ENCODE assay signal across 1 cellular context in the genomic region with DNA sequence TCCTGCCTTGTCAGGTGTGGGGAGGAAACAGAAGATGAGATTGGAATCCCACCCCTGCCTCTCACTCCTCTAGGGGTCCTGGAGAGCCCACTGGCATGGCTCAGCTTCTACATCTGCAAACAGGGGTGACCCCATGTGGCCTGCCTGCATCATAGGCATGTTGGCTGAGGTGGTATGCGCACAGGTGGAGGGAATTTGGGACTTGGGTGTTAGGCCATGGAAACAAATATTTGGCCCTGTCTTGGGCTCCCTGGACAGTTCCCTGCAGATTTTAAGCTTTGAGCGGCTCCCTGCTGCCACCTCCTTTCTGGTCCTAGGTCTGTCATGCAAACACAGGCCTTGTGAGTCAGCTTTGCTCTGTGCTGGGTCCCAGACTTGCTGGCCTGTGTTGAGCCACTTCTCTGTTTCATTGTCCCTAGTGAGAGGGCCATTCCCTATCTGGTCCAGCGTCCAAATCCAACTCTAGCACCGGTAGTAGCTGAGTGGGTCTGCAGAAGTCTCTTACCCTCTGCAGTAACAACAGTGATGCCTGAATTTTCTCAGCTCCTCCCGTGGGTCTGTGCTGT.
TF ChIP-seq lines count a peak whose summit lies in the region.

No MANE protein-coding gene starts in this region.

TF ChIP-seq in HepG2, 621 proteins besides CTCF, POLR2A, EP300 and RAD21:
- TF ChIP-seq KDM2A (CRISPR knock-in tag; IDR thresholded peaks at IDR 0.05; ENCODE audit: borderline replicate concordance, low read depth) (0 out of 2 replicates have a peak, but pooled peaks have one; percentile 17), SP4 (CRISPR knock-in tag; IDR thresholded peaks at IDR 0.05) (no peak), ZKSCAN8 (CRISPR knock-in tag; IDR thresholded peaks at IDR 0.05; ENCODE audit: borderline replicate concordance) (no peak), KDM5A (IDR thresholded peaks at IDR 0.05; ENCODE audit: borderline replicate concordance, low read length) (no peak), MEIS2 (CRISPR knock-in tag; IDR thresholded peaks at IDR 0.05) (no peak), SIN3A (IDR thresholded peaks at IDR 0.05; ENCODE audit: borderline replicate concordance, low read depth, low read length) (no peak), ZNF577 (CRISPR knock-in tag; IDR thresholded peaks at IDR 0.05; ENCODE audit: borderline replicate concordance, low read depth) (no peak), ZMYM2 (CRISPR knock-in tag; IDR thresholded peaks at IDR 0.05) (no peak), ZNF382 (CRISPR knock-in tag; IDR thresholded peaks at IDR 0.05; ENCODE audit: borderline replicate concordance) (no peak), HMGA1 (CRISPR knock-in tag; conservative IDR thresholded peaks at IDR 0.05) (no peak), TARDBP (CRISPR knock-in tag; IDR thresholded peaks at IDR 0.05) (0 out of 2 replicates have a peak, but pooled peaks have one; percentile 7), ARNT (IDR thresholded peaks at IDR 0.05) (no peak)
- TF ChIP-seq, protein P1, sequence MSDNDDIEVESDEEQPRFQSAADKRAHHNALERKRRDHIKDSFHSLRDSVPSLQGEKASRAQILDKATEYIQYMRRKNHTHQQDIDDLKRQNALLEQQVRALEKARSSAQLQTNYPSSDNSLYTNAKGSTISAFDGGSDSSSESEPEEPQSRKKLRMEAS (IDR thresholded peaks at IDR 0.05): 0 out of 2 replicates have a peak, but pooled peaks have one; percentile 25
- TF ChIP-seq, protein P2, sequence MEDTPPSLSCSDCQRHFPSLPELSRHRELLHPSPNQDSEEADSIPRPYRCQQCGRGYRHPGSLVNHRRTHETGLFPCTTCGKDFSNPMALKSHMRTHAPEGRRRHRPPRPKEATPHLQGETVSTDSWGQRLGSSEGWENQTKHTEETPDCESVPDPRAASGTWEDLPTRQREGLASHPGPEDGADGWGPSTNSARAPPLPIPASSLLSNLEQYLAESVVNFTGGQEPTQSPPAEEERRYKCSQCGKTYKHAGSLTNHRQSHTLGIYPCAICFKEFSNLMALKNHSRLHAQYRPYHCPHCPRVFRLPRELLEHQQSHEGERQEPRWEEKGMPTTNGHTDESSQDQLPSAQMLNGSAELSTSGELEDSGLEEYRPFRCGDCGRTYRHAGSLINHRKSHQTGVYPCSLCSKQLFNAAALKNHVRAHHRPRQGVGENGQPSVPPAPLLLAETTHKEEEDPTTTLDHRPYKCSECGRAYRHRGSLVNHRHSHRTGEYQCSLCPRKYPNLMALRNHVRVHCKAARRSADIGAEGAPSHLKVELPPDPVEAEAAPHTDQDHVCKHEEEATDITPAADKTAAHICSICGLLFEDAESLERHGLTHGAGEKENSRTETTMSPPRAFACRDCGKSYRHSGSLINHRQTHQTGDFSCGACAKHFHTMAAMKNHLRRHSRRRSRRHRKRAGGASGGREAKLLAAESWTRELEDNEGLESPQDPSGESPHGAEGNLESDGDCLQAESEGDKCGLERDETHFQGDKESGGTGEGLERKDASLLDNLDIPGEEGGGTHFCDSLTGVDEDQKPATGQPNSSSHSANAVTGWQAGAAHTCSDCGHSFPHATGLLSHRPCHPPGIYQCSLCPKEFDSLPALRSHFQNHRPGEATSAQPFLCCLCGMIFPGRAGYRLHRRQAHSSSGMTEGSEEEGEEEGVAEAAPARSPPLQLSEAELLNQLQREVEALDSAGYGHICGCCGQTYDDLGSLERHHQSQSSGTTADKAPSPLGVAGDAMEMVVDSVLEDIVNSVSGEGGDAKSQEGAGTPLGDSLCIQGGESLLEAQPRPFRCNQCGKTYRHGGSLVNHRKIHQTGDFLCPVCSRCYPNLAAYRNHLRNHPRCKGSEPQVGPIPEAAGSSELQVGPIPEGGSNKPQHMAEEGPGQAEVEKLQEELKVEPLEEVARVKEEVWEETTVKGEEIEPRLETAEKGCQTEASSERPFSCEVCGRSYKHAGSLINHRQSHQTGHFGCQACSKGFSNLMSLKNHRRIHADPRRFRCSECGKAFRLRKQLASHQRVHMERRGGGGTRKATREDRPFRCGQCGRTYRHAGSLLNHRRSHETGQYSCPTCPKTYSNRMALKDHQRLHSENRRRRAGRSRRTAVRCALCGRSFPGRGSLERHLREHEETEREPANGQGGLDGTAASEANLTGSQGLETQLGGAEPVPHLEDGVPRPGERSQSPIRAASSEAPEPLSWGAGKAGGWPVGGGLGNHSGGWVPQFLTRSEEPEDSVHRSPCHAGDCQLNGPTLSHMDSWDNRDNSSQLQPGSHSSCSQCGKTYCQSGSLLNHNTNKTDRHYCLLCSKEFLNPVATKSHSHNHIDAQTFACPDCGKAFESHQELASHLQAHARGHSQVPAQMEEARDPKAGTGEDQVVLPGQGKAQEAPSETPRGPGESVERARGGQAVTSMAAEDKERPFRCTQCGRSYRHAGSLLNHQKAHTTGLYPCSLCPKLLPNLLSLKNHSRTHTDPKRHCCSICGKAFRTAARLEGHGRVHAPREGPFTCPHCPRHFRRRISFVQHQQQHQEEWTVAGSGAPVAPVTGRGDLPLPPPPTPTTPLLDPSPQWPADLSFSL (CRISPR knock-in tag; IDR thresholded peaks at IDR 0.05): no peak
- TF ChIP-seq, protein P3, sequence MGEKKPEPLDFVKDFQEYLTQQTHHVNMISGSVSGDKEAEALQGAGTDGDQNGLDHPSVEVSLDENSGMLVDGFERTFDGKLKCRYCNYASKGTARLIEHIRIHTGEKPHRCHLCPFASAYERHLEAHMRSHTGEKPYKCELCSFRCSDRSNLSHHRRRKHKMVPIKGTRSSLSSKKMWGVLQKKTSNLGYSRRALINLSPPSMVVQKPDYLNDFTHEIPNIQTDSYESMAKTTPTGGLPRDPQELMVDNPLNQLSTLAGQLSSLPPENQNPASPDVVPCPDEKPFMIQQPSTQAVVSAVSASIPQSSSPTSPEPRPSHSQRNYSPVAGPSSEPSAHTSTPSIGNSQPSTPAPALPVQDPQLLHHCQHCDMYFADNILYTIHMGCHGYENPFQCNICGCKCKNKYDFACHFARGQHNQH (CRISPR knock-in tag; IDR thresholded peaks at IDR 0.05): 0 out of 2 replicates have a peak, but pooled peaks have one; percentile 34
- TF ChIP-seq, protein P4, sequence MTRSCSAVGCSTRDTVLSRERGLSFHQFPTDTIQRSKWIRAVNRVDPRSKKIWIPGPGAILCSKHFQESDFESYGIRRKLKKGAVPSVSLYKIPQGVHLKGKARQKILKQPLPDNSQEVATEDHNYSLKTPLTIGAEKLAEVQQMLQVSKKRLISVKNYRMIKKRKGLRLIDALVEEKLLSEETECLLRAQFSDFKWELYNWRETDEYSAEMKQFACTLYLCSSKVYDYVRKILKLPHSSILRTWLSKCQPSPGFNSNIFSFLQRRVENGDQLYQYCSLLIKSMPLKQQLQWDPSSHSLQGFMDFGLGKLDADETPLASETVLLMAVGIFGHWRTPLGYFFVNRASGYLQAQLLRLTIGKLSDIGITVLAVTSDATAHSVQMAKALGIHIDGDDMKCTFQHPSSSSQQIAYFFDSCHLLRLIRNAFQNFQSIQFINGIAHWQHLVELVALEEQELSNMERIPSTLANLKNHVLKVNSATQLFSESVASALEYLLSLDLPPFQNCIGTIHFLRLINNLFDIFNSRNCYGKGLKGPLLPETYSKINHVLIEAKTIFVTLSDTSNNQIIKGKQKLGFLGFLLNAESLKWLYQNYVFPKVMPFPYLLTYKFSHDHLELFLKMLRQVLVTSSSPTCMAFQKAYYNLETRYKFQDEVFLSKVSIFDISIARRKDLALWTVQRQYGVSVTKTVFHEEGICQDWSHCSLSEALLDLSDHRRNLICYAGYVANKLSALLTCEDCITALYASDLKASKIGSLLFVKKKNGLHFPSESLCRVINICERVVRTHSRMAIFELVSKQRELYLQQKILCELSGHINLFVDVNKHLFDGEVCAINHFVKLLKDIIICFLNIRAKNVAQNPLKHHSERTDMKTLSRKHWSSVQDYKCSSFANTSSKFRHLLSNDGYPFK (CRISPR knock-in tag; IDR thresholded peaks at IDR 0.05; ENCODE audit: borderline replicate concordance): no peak
